In genomic region chr2:129482626-129483025, GRCh38 we compare ENCODE assay signal across 15 cellular contexts.
DNase-seq lines count a peak whose midpoint lies in the region; ATAC-seq and TF ChIP-seq lines count a peak whose summit lies in the region.
"Had no signal": no experiment of that assay in that cellular context is flagged by ENCODE, and none has a peak within 500 bp of the region (broad histone marks: within the 10 kb centered on the region; RNA-seq: fewer than 3 reads in every experiment).

No MANE protein-coding gene starts in this region.

- H3K9me3 Mint-ChIP-seq in activated B cell treated with CpG ODN at 0.5 μM for 24 hours, result no peaks in the 10 kb centered on the region
- H3K9me3 Mint-ChIP-seq in stimulated activated effector memory CD8-positive, alpha-beta T cell treated with anti-CD3 and anti-CD28 coated beads, Interleukin-12 subunit alpha, Interleukin-12 subunit beta, amount 100 ng/mL, for 72 hours, result peaks cover 3% of the 10 kb centered on the region

- no peaks in the 10 kb centered on the region for H3K36me3 ChIP-seq in BLaER1 treated with 17β-estradiol and CSF1 and Interleukin-3, amounts not matched to agents 10 nM and 100 nM
- no peaks in the 10 kb centered on the region for H3K36me3 ChIP-seq in mesendoderm (ENCODE audit: control insufficient read depth, insufficient read depth, low read length)

- H3K4me1 ChIP-seq in BLaER1 treated with 17β-estradiol and CSF1 and Interleukin-3, amounts not matched to agents 10 nM and 100 nM, result peaks cover 35 to 56% (median 47%) of the 10 kb centered on the region in 10 experiments
- peaks cover 3% of the 10 kb centered on the region for H3K4me1 ChIP-seq in mesendoderm (ENCODE audit: control insufficient read depth, low read depth, low read length)

- intact Hi-C loops in activated B cell treated with CpG ODN at 0.5 μM for 24 hours (cut with micrococcal nuclease), result loop anchor here (5.0 kb wide), 1 partner anchor 135 kb away; no protein-coding TSS in a partner anchor

- H4K8ac ChIP-seq in mesendoderm (ENCODE audit: low read depth, low read length), result no peak overlapping the region

- no peaks in the 10 kb centered on the region for H3K79me1 ChIP-seq in mesendoderm (ENCODE audit: low read length)

- no peak overlapping the region for H2BK120ac ChIP-seq in mesendoderm (ENCODE audit: low read depth, low read length)

- H3K56ac ChIP-seq in mesendoderm (ENCODE audit: low read length), result no peak overlapping the region

- POLR2A ChIA-PET in activated B cell treated with CpG ODN at 0.5 μM for 24 hours (lab: Charles Lee), result no interaction called here

- no peaks in the 10 kb centered on the region for H3K79me2 ChIP-seq in mesendoderm (ENCODE audit: control insufficient read depth, insufficient read depth, low read length)

- DNase-seq in activated B cell treated with CpG ODN at 0.5 μM for 24 hours (no peak), mesendoderm (no peak), putamen (ENCODE audit: low spot score) (no peak), substantia nigra (lab: John Stamatoyannopoulos, UW) (no peak), H4 (ENCODE audit: low spot score) (no peak), mucosa of gallbladder (ENCODE audit: low spot score) (no peak)
- DNase-seq in stimulated activated effector memory CD8-positive, alpha-beta T cell treated with anti-CD3 and anti-CD28 coated beads, Interleukin-12 subunit alpha, Interleukin-12 subunit beta, amount 100 ng/mL, for 72 hours (ENCODE audit: low spot score in 2 of 2), result peak in 1 of 2 donors; percentile 8
- DNase-seq: ACHN; CD4-positive, alpha-beta memory T cell; COR-L47; DMS53; GF-D8 had no signal

- no peaks in the 10 kb centered on the region for H3K27me3 Mint-ChIP-seq in activated B cell treated with CpG ODN at 0.5 μM for 24 hours
- H3K27me3 Mint-ChIP-seq: IgD-negative memory B cell had no signal

- H3K36me3 Mint-ChIP-seq in activated B cell treated with CpG ODN at 0.5 μM for 24 hours (ENCODE audit: low read depth), result no peaks in the 10 kb centered on the region
- no peaks in the 10 kb centered on the region for H3K36me3 Mint-ChIP-seq in stimulated activated effector memory CD8-positive, alpha-beta T cell treated with anti-CD3 and anti-CD28 coated beads, Interleukin-12 subunit alpha, Interleukin-12 subunit beta, amount 100 ng/mL, for 72 hours
- H3K36me3 Mint-ChIP-seq: CD4-positive, alpha-beta memory T cell had no signal

- no CpG with 5 or more reads among the region's 6 CpGs for WGBS in mesendoderm (ENCODE audit: extremely low coverage, insufficient coverage, low lambda C conversion rate)

- H3K27me3 ChIP-seq in BLaER1 treated with 17β-estradiol and CSF1 and Interleukin-3, amounts not matched to agents 10 nM and 100 nM, result no peaks in the 10 kb centered on the region
- H3K27me3 ChIP-seq in mesendoderm (ENCODE audit: insufficient read depth, low read length, poor library complexity), result no peaks in the 10 kb centered on the region

- H3K9me3 ChIP-seq in BLaER1 treated with 17β-estradiol and CSF1 and Interleukin-3, amounts not matched to agents 10 nM and 100 nM (replicated peaks in 1 of 11), result no peaks in the 10 kb centered on the region

- no peak for ATAC-seq in activated B cell treated with CpG ODN at 0.5 μM for 24 hours (ENCODE audit: low read depth)
- peak; percentile 18 for ATAC-seq in stimulated activated effector memory CD8-positive, alpha-beta T cell treated with anti-CD3 and anti-CD28 coated beads, Interleukin-12 subunit alpha, Interleukin-12 subunit beta, amount 100 ng/mL, for 72 hours

- peak overlapping the region; percentile 20 for H3K23ac ChIP-seq in mesendoderm (ENCODE audit: low read length)

- H3K4me1 Mint-ChIP-seq in activated B cell treated with CpG ODN at 0.5 μM for 24 hours, result peaks cover 35% of the 10 kb centered on the region
- H3K4me1 Mint-ChIP-seq in stimulated activated effector memory CD8-positive, alpha-beta T cell treated with anti-CD3 and anti-CD28 coated beads, Interleukin-12 subunit alpha, Interleukin-12 subunit beta, amount 100 ng/mL, for 72 hours, result no peaks in the 10 kb centered on the region
- H3K4me1 Mint-ChIP-seq: CD4-positive, alpha-beta memory T cell had no signal

- peak overlapping the region; percentile 63 to 85 (median 72); a peak in 21 of 22 replicates for H3K4me2 ChIP-seq in BLaER1 treated with 17β-estradiol and CSF1 and Interleukin-3, amounts not matched to agents 10 nM and 100 nM
- no peak overlapping the region for H3K4me2 ChIP-seq in mesendoderm (ENCODE audit: low read length)

- no peak overlapping the region for H2BK5ac ChIP-seq in mesendoderm (ENCODE audit: low read length)

- CTCF ChIA-PET in activated B cell treated with CpG ODN at 0.5 μM for 24 hours (lab: Charles Lee), result no interaction called here

- H3K9ac ChIP-seq in BLaER1 treated with 17β-estradiol and CSF1 and Interleukin-3, amounts not matched to agents 10 nM and 100 nM, result no peak overlapping the region
- no peak overlapping the region for H3K9ac ChIP-seq in mesendoderm (ENCODE audit: low read length)

- no peak overlapping the region for H4K5ac ChIP-seq in mesendoderm (ENCODE audit: low read length)

- peak overlapping the region in 8 of 11 experiments; percentile 15 to 68 (median 44); a peak in 13 of 22 replicates for H3K27ac ChIP-seq in BLaER1 treated with 17β-estradiol and CSF1 and Interleukin-3, amounts not matched to agents 10 nM and 100 nM
- H3K27ac ChIP-seq in mesendoderm (ENCODE audit: low read depth, low read length) (no peak overlapping the region), substantia nigra (ENCODE audit: low read depth, low read length, poor library complexity, severe bottlenecking) (no peak overlapping the region)
- H3K27ac ChIP-seq: C4-2B had no signal

- no peak overlapping the region for H2BK15ac ChIP-seq in mesendoderm (replicated peaks; ENCODE audit: low read depth)

- H3K4me3 Mint-ChIP-seq in activated B cell treated with CpG ODN at 0.5 μM for 24 hours, result no peak overlapping the region
- H3K4me3 Mint-ChIP-seq in stimulated activated effector memory CD8-positive, alpha-beta T cell treated with anti-CD3 and anti-CD28 coated beads, Interleukin-12 subunit alpha, Interleukin-12 subunit beta, amount 100 ng/mL, for 72 hours, result no peak overlapping the region
- H3K4me3 Mint-ChIP-seq: CD4-positive, alpha-beta memory T cell had no signal

- no peaks in the 10 kb centered on the region for H4K20me1 ChIP-seq in BLaER1 treated with 17β-estradiol and CSF1 and Interleukin-3, amounts not matched to agents 10 nM and 100 nM

- peak overlapping the region; percentile 91 for H3K27ac Mint-ChIP-seq in activated B cell treated with CpG ODN at 0.5 μM for 24 hours
- H3K27ac Mint-ChIP-seq in stimulated activated effector memory CD8-positive, alpha-beta T cell treated with anti-CD3 and anti-CD28 coated beads, Interleukin-12 subunit alpha, Interleukin-12 subunit beta, amount 100 ng/mL, for 72 hours, result no peak overlapping the region
- H3K27ac Mint-ChIP-seq: CD4-positive, alpha-beta memory T cell had no signal

- no peak overlapping the region for H3K4ac ChIP-seq in mesendoderm (ENCODE audit: low read depth, low read length)

- H3K4me3 ChIP-seq in BLaER1 treated with 17β-estradiol and CSF1 and Interleukin-3, amounts not matched to agents 10 nM and 100 nM, result no peak overlapping the region
- H3K4me3 ChIP-seq in mesendoderm (ENCODE audit: low read length), result no peak overlapping the region

- no peak for TF ChIP-seq CTCF in activated B cell treated with CpG ODN at 0.5 μM for 24 hours (IDR thresholded peaks at IDR 0.05)

- no peak overlapping the region for H3K18ac ChIP-seq in mesendoderm (ENCODE audit: low read length)

- H2AK5ac ChIP-seq in mesendoderm (ENCODE audit: low read length), result no peak overlapping the region

Comparison
In these comparisons a context has a peak if more than half of its experiments do, and no peak if none do; other contexts are left out.
1. H3K27ac ChIP-seq: peak in BLaER1 treated with 17β-estradiol and CSF1 and Interleukin-3, amounts not matched to agents 10 nM and 100 nM (8 of 11); none in mesendoderm (single experiment) and substantia nigra (single experiment).